Comparison of ENCODE assay signal across 29 cellular contexts in the genomic region with DNA sequence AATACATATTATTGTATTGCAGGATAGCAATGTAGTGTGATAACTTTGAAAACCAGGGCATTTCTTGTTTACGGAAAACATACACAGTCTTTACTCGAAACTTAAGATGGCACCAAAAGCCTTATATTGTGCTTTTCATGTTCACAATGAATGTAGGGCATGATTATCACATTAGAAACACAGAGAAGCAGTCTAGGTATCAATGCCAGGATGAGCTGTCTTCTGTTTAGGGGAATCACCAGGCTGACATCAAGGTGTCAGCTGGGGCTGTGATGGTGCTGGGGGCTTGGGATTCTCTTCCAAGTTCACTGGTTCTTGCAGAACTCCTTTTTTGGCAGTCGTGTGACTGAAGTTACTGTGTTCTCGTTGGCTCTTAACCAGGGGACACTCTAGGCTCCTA.
"Had no signal": no experiment of that assay in that cellular context is flagged by ENCODE, and none has a peak within 500 bp of the region (broad histone marks: within the 10 kb centered on the region; RNA-seq: fewer than 3 reads in every experiment).

No MANE protein-coding gene starts in this region.

- H3K4me1 Mint-ChIP-seq: natural killer cell; nephron; neural progenitor cell; stimulated activated memory B cell treated with anti-CD40 and anti-IgM and Interleukin-4, amounts not matched to agents 10 μg/mL and 1 μg/mL and 100 μg/mL, for 72 hours; stimulated activated naive CD8-positive, alpha-beta T cell treated with anti-CD3 and anti-CD28 coated beads, Interleukin-15, amount 100 ng/mL, for 72 hours had no signal

- H3K9me3 Mint-ChIP-seq: natural killer cell, neural progenitor cell, type B pancreatic cell had no signal

- H3K27ac ChIP-seq: neural progenitor cell, ovary, parathyroid adenoma, psoas muscle, right lobe of liver, sigmoid colon, suprapubic skin, testis, tibial artery, transverse colon, upper lobe of right lung, uterus had no signal

- H3K27me3 Mint-ChIP-seq: progenitor cell of endocrine pancreas; stimulated activated memory B cell treated with anti-CD40 and anti-IgM and Interleukin-4, amounts not matched to agents 10 μg/mL and 1 μg/mL and 100 μg/mL, for 72 hours; stimulated activated naive CD8-positive, alpha-beta T cell treated with anti-CD3 and anti-CD28 coated beads, Interleukin-15, amount 100 ng/mL, for 72 hours; type B pancreatic cell had no signal

- H3K36me3 Mint-ChIP-seq: natural killer cell; neural progenitor cell; stimulated activated memory B cell treated with anti-CD40 and anti-IgM and Interleukin-4, amounts not matched to agents 10 μg/mL and 1 μg/mL and 100 μg/mL, for 72 hours; type B pancreatic cell had no signal

- DNase-seq: natural killer cell; occipital lobe; ovary; posterior cingulate gyrus; psoas muscle; right cardiac atrium; right lobe of liver; sigmoid colon; small intestine; stimulated activated CD4-positive, alpha-beta T cell treated with anti-CD3 and anti-CD28 coated beads, Interleukin-15, amount 100 ng/mL, for 24 hours; stimulated activated CD4-positive, alpha-beta T cell treated with anti-CD3 and anti-CD28 coated beads, Interleukin-2, amount 100 ng/mL, for 24 hours; stimulated activated CD4-positive, alpha-beta T cell treated with anti-CD3 and anti-CD28 coated beads, Interleukin-2, amount 100 ng/mL, for 48 hours; stimulated activated CD4-positive, alpha-beta T cell treated with anti-CD3 and anti-CD28 coated beads, Interleukin-4, amount 100 ng/mL, for 24 hours; stimulated activated naive CD4-positive, alpha-beta T cell; stimulated activated naive CD8-positive, alpha-beta T cell treated with anti-CD3 and anti-CD28 coated beads, Interleukin-15, amount 100 ng/mL, for 72 hours; stimulated activated naive CD8-positive, alpha-beta T cell treated with anti-CD3 and anti-CD28 coated beads, Interleukin-15, Interleukin-2, amounts not matched to agents 100 U/mL and 50 U/mL, for 24 hours; substantia nigra; testis; tibial artery; transverse colon; upper lobe of right lung; uterus had no signal

- ATAC-seq: natural killer cell; psoas muscle; right cardiac atrium; right lobe of liver; stimulated activated memory B cell treated with anti-CD40 and anti-IgM and Interleukin-4, amounts not matched to agents 10 μg/mL and 1 μg/mL and 100 μg/mL, for 72 hours; stimulated activated naive CD8-positive, alpha-beta T cell treated with anti-CD3 and anti-CD28 coated beads, Interleukin-15, amount 100 ng/mL, for 72 hours; stimulated activated naive CD8-positive, alpha-beta T cell treated with anti-CD3 and anti-CD28 coated beads, Interleukin-15, Interleukin-2, amounts not matched to agents 100 U/mL and 50 U/mL, for 24 hours; upper lobe of right lung had no signal

- H3K9me3 ChIP-seq: ovary, psoas muscle, right lobe of liver, sigmoid colon, suprapubic skin, testis, tibial artery, transverse colon, upper lobe of right lung, uterus had no signal

- H3K4me1 ChIP-seq: neural progenitor cell, parathyroid adenoma, psoas muscle, right lobe of liver, sigmoid colon, suprapubic skin, testis, tibial artery, transverse colon, upper lobe of right lung, uterus had no signal

- H3K27me3 ChIP-seq: neural progenitor cell, ovary, right lobe of liver, sigmoid colon, suprapubic skin, testis, tibial artery, transverse colon, upper lobe of right lung, uterus had no signal

- H2AFZ ChIP-seq: neural progenitor cell, parathyroid adenoma had no signal

- H3K36me3 ChIP-seq: neural progenitor cell, ovary, right lobe of liver, sigmoid colon, suprapubic skin, tibial artery, transverse colon, upper lobe of right lung, uterus had no signal

- H3K4me3 Mint-ChIP-seq: natural killer cell; nephron; neural progenitor cell; stimulated activated memory B cell treated with anti-CD40 and anti-IgM and Interleukin-4, amounts not matched to agents 10 μg/mL and 1 μg/mL and 100 μg/mL, for 72 hours; stimulated activated naive CD8-positive, alpha-beta T cell treated with anti-CD3 and anti-CD28 coated beads, Interleukin-15, amount 100 ng/mL, for 72 hours; type B pancreatic cell had no signal

- H3K9ac ChIP-seq: neural progenitor cell, parathyroid adenoma had no signal

- H3K4me3 ChIP-seq: neural progenitor cell, ovary, psoas muscle, right lobe of liver, sigmoid colon, suprapubic skin, testis, tibial artery, transverse colon, upper lobe of right lung, uterus had no signal

- H3K79me2 ChIP-seq: parathyroid adenoma had no signal

- H3K4me2 ChIP-seq: neural progenitor cell had no signal

- H3K27ac Mint-ChIP-seq: natural killer cell; nephron; neural progenitor cell; progenitor cell of endocrine pancreas; stimulated activated memory B cell treated with anti-CD40 and anti-IgM and Interleukin-4, amounts not matched to agents 10 μg/mL and 1 μg/mL and 100 μg/mL, for 72 hours; stimulated activated naive CD8-positive, alpha-beta T cell treated with anti-CD3 and anti-CD28 coated beads, Interleukin-15, amount 100 ng/mL, for 72 hours; type B pancreatic cell had no signal
